Comparison of ENCODE assay signal across 8 cellular contexts in genomic region chr1:167936930-167937708, GRCh38. TPM values are rescaled to one million over a fixed set of nuclear protein-coding genes. Genes with fewer than 3 reads are reported as not detected.
DNase-seq lines count a peak whose midpoint lies in the region; ATAC-seq and TF ChIP-seq lines count a peak whose summit lies in the region.

Gene MPC2, minus strand, starts transcription at chr1:167937072. Its CDS starts 1,231 bp downstream, at chr1:167935841.

- peak within 1 kb of the TSS; percentile 94 for H3K4me3 Mint-ChIP-seq in CD4-positive, alpha-beta T cell
- H3K4me3 Mint-ChIP-seq in activated T-helper 2 cell treated with anti-CD3 and anti-CD28 coated beads, Interferon-gamma antibody, Interleukin-2, Interleukin-4, amounts not matched to agents 10 μg/mL and 5 μg/mL and 100 μg/mL, durations not matched to agents 14 hours and 24 hours and 36 hours (ENCODE audit: low read depth), result peak within 1 kb of the TSS; percentile 94
- H3K4me3 Mint-ChIP-seq in natural killer cell treated with Interleukin-12 subunit alpha and Interleukin-12 subunit beta and Interleukin-15 and Interleukin-18, amount 100 ng/mL, for 72 hours, result peak within 1 kb of the TSS; percentile 97

- POLR2A ChIA-PET in CD4-positive, alpha-beta T cell (lab: Charles Lee), result interaction anchor here (0.8 to 2.3 kb wide), 16 partner anchors 10 to 1858 kb away, joined by 3 to 16 read pairs (median 4); partner anchors contain the start of genes ADCY10, CREG1 and MPZL1
- POLR2A ChIA-PET in Panc1 (lab: Charles Lee), result interaction anchor here (0.5 kb wide), 1 partner anchor 1485 kb away, joined by 4 read pairs; no protein-coding TSS in a partner anchor

- no peaks in the 10 kb centered on the region for H3K9me3 ChIP-seq in CD4-positive, alpha-beta T cell (ENCODE audit: control insufficient read depth, low read length)
- H3K9me3 ChIP-seq in Panc1 (ENCODE audit: control insufficient read depth, insufficient read depth, low read depth, low read length), result no peaks in the 10 kb centered on the region

- peak; percentile 45 to 67 (median 54) for DNase-seq in CD4-positive, alpha-beta T cell
- peak; percentile 65 for DNase-seq in HuH-7.5 (ENCODE audit: low spot score)
- DNase-seq in Panc1 (ENCODE audit: low read depth, low spot score), result peak; percentile 24
- DNase-seq in activated T-helper 2 cell treated with anti-CD3 and anti-CD28 coated beads, Interferon-gamma antibody, Interleukin-2, Interleukin-4, amounts not matched to agents 10 μg/mL and 5 μg/mL and 100 μg/mL, durations not matched to agents 14 hours and 24 hours and 36 hours (ENCODE audit: low spot score), result peak; percentile 57
- DNase-seq in fibroblast of peridontal ligament (ENCODE audit: extremely low read depth), result peak; percentile 68
- peak; percentile 74 for DNase-seq in natural killer cell treated with Interleukin-12 subunit alpha and Interleukin-12 subunit beta and Interleukin-15 and Interleukin-18, amount 100 ng/mL, for 72 hours (ENCODE audit: low spot score)
- peak; percentile 76 for DNase-seq in stimulated activated naive CD8-positive, alpha-beta T cell treated with anti-CD3 and anti-CD28 coated beads, Interleukin-15, Interleukin-2, amounts not matched to agents 100 U/mL and 50 U/mL, for 24 hours

- peak within 1 kb of the TSS; percentile 95 to 96 for H3K4me3 ChIP-seq in Panc1 (ENCODE audit: low read depth in 2 of 2, low read length in 2 of 2)

- no peaks in the 10 kb centered on the region for H3K9me3 Mint-ChIP-seq in CD4-positive, alpha-beta T cell
- no peaks in the 10 kb centered on the region for H3K9me3 Mint-ChIP-seq in activated T-helper 2 cell treated with anti-CD3 and anti-CD28 coated beads, Interferon-gamma antibody, Interleukin-2, Interleukin-4, amounts not matched to agents 10 μg/mL and 5 μg/mL and 100 μg/mL, durations not matched to agents 14 hours and 24 hours and 36 hours
- no peaks in the 10 kb centered on the region for H3K9me3 Mint-ChIP-seq in natural killer cell treated with Interleukin-12 subunit alpha and Interleukin-12 subunit beta and Interleukin-15 and Interleukin-18, amount 100 ng/mL, for 72 hours

- intact Hi-C loops in CD4-positive, alpha-beta T cell (cut with DNase I, micrococcal nuclease), result loop anchor here (1.0 to 10.0 kb wide), 12 partner anchors 128 to 1958 kb away; partner anchors contain the start of genes POU2F1 (in 2 of the 2), METTL18 (in 1 of the 2), SCYL3 (in 1 of the 2) and TADA1 (in 1 of the 2)
- intact Hi-C loops in Panc1 (cut with micrococcal nuclease; ENCODE audit: unreplicated experiment), result no loop called here
- intact Hi-C loops in activated T-helper 2 cell treated with anti-CD3 and anti-CD28 coated beads, Interferon-gamma antibody, Interleukin-2, Interleukin-4, amounts not matched to agents 10 μg/mL and 5 μg/mL and 100 μg/mL, durations not matched to agents 14 hours and 24 hours and 36 hours (cut with micrococcal nuclease), result loop anchor here (1.0 to 10.0 kb wide), 8 partner anchors 48 to 388 kb away; partner anchors contain the start of genes CREG1, GPR161 and RCSD1

- H3K36me3 ChIP-seq in Panc1 (ENCODE audit: control insufficient read depth, insufficient read depth, low read length), result no peaks in the 10 kb centered on the region; the same call in none of the 2 replicates

- in situ Hi-C loops in Panc1 (cut with HindIII; ENCODE audit: low pct_unique_long_range_greater_than_20kb, low sequenced_read_pairs), result no loop called here

- no peaks in the 10 kb centered on the region for H3K27me3 Mint-ChIP-seq in CD4-positive, alpha-beta T cell
- no peaks in the 10 kb centered on the region for H3K27me3 Mint-ChIP-seq in activated T-helper 2 cell treated with anti-CD3 and anti-CD28 coated beads, Interferon-gamma antibody, Interleukin-2, Interleukin-4, amounts not matched to agents 10 μg/mL and 5 μg/mL and 100 μg/mL, durations not matched to agents 14 hours and 24 hours and 36 hours (ENCODE audit: low read depth)
- H3K27me3 Mint-ChIP-seq in natural killer cell treated with Interleukin-12 subunit alpha and Interleukin-12 subunit beta and Interleukin-15 and Interleukin-18, amount 100 ng/mL, for 72 hours, result no peaks in the 10 kb centered on the region

- ATAC-seq in CD4-positive, alpha-beta T cell (ENCODE audit: poor library complexity), result peak; percentile 8
- ATAC-seq in GM21360 (IDR thresholded peaks at IDR 0.05; ENCODE audit: unreplicated experiment), result peak; percentile 5
- peak; percentile 50 for ATAC-seq in Panc1
- peak; percentile 3 to 22 for ATAC-seq in natural killer cell treated with Interleukin-12 subunit alpha and Interleukin-12 subunit beta and Interleukin-15 and Interleukin-18, amount 100 ng/mL, for 72 hours
- peak; percentile 6 for ATAC-seq in stimulated activated naive CD8-positive, alpha-beta T cell treated with anti-CD3 and anti-CD28 coated beads, Interleukin-15, Interleukin-2, amounts not matched to agents 100 U/mL and 50 U/mL, for 24 hours

- BruUV-seq in Panc1 (replicated peaks; lab: Mats Ljungman, UMichigan), result no TSS peak

- CTCF ChIA-PET in CD4-positive, alpha-beta T cell (lab: Charles Lee), result interaction anchor here (1.8 kb wide), 1 partner anchor 717 kb away, joined by 5 read pairs; the partner anchor contains the start of gene POU2F1
- CTCF ChIA-PET in Panc1 (lab: Charles Lee), result interaction anchor here (0.5 kb wide), 1 partner anchor 40 kb away, joined by 3 read pairs; no protein-coding TSS in a partner anchor

- H3K4me1 ChIP-seq in Panc1 (ENCODE audit: control insufficient read depth, insufficient read depth, low read length), result peaks cover 29% of the 10 kb centered on the region

- H3K36me3 Mint-ChIP-seq in CD4-positive, alpha-beta T cell (ENCODE audit: low read depth), result peaks cover 34% of the 10 kb centered on the region
- peaks cover 12% of the 10 kb centered on the region for H3K36me3 Mint-ChIP-seq in activated T-helper 2 cell treated with anti-CD3 and anti-CD28 coated beads, Interferon-gamma antibody, Interleukin-2, Interleukin-4, amounts not matched to agents 10 μg/mL and 5 μg/mL and 100 μg/mL, durations not matched to agents 14 hours and 24 hours and 36 hours (ENCODE audit: low read depth)
- peaks cover 6% of the 10 kb centered on the region for H3K36me3 Mint-ChIP-seq in natural killer cell treated with Interleukin-12 subunit alpha and Interleukin-12 subunit beta and Interleukin-15 and Interleukin-18, amount 100 ng/mL, for 72 hours

- no peaks in the 10 kb centered on the region for H3K27me3 ChIP-seq in CD4-positive, alpha-beta T cell (ENCODE audit: control insufficient read depth, insufficient read depth, low read length)
- H3K27me3 ChIP-seq in Panc1 (ENCODE audit: control insufficient read depth, insufficient read depth, low read length), result no peaks in the 10 kb centered on the region

- H3K27ac Mint-ChIP-seq in CD4-positive, alpha-beta T cell, result peak within 1 kb of the TSS; percentile 99
- peak within 1 kb of the TSS; percentile 99 for H3K27ac Mint-ChIP-seq in activated T-helper 2 cell treated with anti-CD3 and anti-CD28 coated beads, Interferon-gamma antibody, Interleukin-2, Interleukin-4, amounts not matched to agents 10 μg/mL and 5 μg/mL and 100 μg/mL, durations not matched to agents 14 hours and 24 hours and 36 hours
- peak within 1 kb of the TSS; percentile 89 to 90 for H3K27ac Mint-ChIP-seq in natural killer cell treated with Interleukin-12 subunit alpha and Interleukin-12 subunit beta and Interleukin-15 and Interleukin-18, amount 100 ng/mL, for 72 hours

- TF ChIP-seq CTCF in CD4-positive, alpha-beta T cell (IDR thresholded peaks at IDR 0.05), result no peak
- no peak for TF ChIP-seq CTCF in Panc1 (IDR thresholded peaks at IDR 0.05)

- peak within 1 kb of the TSS; percentile 77 for H3K27ac ChIP-seq in CD4-positive, alpha-beta T cell (ENCODE audit: low read depth, low read length)
- peak within 1 kb of the TSS; percentile 99 for H3K27ac ChIP-seq in Panc1 (ENCODE audit: low read length)

- H3K4me1 Mint-ChIP-seq in CD4-positive, alpha-beta T cell (ENCODE audit: low read depth), result peaks cover 69% of the 10 kb centered on the region
- peaks cover 35% of the 10 kb centered on the region for H3K4me1 Mint-ChIP-seq in activated T-helper 2 cell treated with anti-CD3 and anti-CD28 coated beads, Interferon-gamma antibody, Interleukin-2, Interleukin-4, amounts not matched to agents 10 μg/mL and 5 μg/mL and 100 μg/mL, durations not matched to agents 14 hours and 24 hours and 36 hours (ENCODE audit: low read depth)
- H3K4me1 Mint-ChIP-seq in natural killer cell treated with Interleukin-12 subunit alpha and Interleukin-12 subunit beta and Interleukin-15 and Interleukin-18, amount 100 ng/mL, for 72 hours (ENCODE audit: low read depth in 2 of 2), result peaks cover 27 to 32% of the 10 kb centered on the region in 2 donors

RNA-seq across cellular contexts. Expression of gene MPC2, which starts in this region (rescaled TPM):
- 10 to 100 TPM; 54.4 to 54.8 TPM for total RNA-seq in CD4-positive, alpha-beta T cell
- 71.7 TPM for total RNA-seq in Panc1 (2021; ENCODE audit: unreplicated experiment)
- polyA plus RNA-seq in Panc1 (2012; ENCODE audit: insufficient read length), result 26.1 TPM
- total RNA-seq in activated T-helper 2 cell treated with anti-CD3 and anti-CD28 coated beads, Interferon-gamma antibody, Interleukin-2, Interleukin-4, amounts not matched to agents 10 μg/mL and 5 μg/mL and 100 μg/mL, durations not matched to agents 14 hours and 24 hours and 36 hours, result 45.6 and 48.7 TPM in 2 replicates
- total RNA-seq in natural killer cell treated with Interleukin-12 subunit alpha and Interleukin-12 subunit beta and Interleukin-15 and Interleukin-18, amount 100 ng/mL, for 72 hours, result 10 to 100 TPM; 24.9 to 37.1 TPM

Comparison
In these comparisons a context has a peak if more than half of its experiments do, and no peak if none do; other contexts are left out.
1. Peak in every context shown above with its lines: DNase-seq, ATAC-seq, H3K4me3 ChIP-seq and H3K27ac ChIP-seq.
2. DNase-seq: peak in every context shown above with its lines; median percentile 76 in stimulated activated naive CD8-positive, alpha-beta T cell treated with anti-CD3 and anti-CD28 coated beads, Interleukin-15, Interleukin-2, amounts not matched to agents 100 U/mL and 50 U/mL, for 24 hours; 74 in natural killer cell treated with Interleukin-12 subunit alpha and Interleukin-12 subunit beta and Interleukin-15 and Interleukin-18, amount 100 ng/mL, for 72 hours; 68 in fibroblast of peridontal ligament; 65 in HuH-7.5; 57 in activated T-helper 2 cell treated with anti-CD3 and anti-CD28 coated beads, Interferon-gamma antibody, Interleukin-2, Interleukin-4, amounts not matched to agents 10 μg/mL and 5 μg/mL and 100 μg/mL, durations not matched to agents 14 hours and 24 hours and 36 hours; 54 in CD4-positive, alpha-beta T cell; 24 in Panc1.